ENCODE assay signal across 12 cellular contexts in the genomic region with DNA sequence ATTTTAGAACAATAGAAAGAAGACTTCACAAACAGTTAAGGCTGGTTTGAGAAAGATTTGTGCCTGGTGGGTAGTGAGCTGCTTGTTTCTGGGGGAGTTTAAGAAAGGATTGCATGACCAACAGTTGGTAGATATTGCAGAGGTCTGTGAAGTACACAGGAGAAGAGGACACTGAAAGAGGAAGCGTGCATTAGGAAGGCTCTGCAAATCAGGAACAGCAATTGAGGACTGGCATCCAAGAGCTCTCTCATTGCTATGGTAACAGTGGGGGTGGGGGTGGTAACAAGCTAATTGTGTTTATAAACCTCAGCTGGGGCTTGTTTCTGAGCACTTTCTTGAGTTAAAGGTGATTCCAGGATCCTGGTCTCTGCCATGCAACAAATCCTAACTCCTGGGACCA.
A peak's percentile ranks its signal among the peaks of the same experiment; 100 is the strongest.
DNase-seq lines count a peak whose midpoint lies in the region; ATAC-seq lines count a peak whose summit lies in the region.
"Had no signal": no experiment of that assay in that cellular context is flagged by ENCODE, and none has a peak within 500 bp of the region (broad histone marks: within the 10 kb centered on the region; RNA-seq: fewer than 3 reads in every experiment).

No MANE protein-coding gene starts in this region.

- H3K27ac Mint-ChIP-seq in activated CD4-positive, alpha-beta T cell treated with anti-CD3 and anti-CD28 coated beads, Interleukin-2, amount 10 ng/mL, durations not matched to agents 24 days and 14 days: no peak overlapping the region
- H3K27ac Mint-ChIP-seq: activated CD8-positive, alpha-beta T cell treated with anti-CD3 and anti-CD28 coated beads, Interleukin-2, amount 10 ng/mL, durations not matched to agents 7 days and 5 days had no signal

- H3K4me3 Mint-ChIP-seq in activated CD4-positive, alpha-beta T cell treated with anti-CD3 and anti-CD28 coated beads, Interleukin-2, amount 10 ng/mL, durations not matched to agents 24 days and 14 days: no peak overlapping the region
- H3K4me3 Mint-ChIP-seq: activated CD8-positive, alpha-beta T cell treated with anti-CD3 and anti-CD28 coated beads, Interleukin-2, amount 10 ng/mL, durations not matched to agents 7 days and 5 days had no signal

- peaks cover 34% of the 10 kb centered on the region for H3K4me1 Mint-ChIP-seq in activated CD4-positive, alpha-beta T cell treated with anti-CD3 and anti-CD28 coated beads, Interleukin-2, amount 10 ng/mL, durations not matched to agents 24 days and 14 days

- peaks cover 7% of the 10 kb centered on the region for H3K36me3 Mint-ChIP-seq in activated CD4-positive, alpha-beta T cell treated with anti-CD3 and anti-CD28 coated beads, Interleukin-2, amount 10 ng/mL, durations not matched to agents 24 days and 14 days (ENCODE audit: low read depth)

- peak; percentile 53 for ATAC-seq in HG03342 (IDR thresholded peaks at IDR 0.05; ENCODE audit: unreplicated experiment)
- ATAC-seq in sciatic nerve: peak; percentile 79
- no peak for ATAC-seq in HG02763 (IDR thresholded peaks at IDR 0.05; ENCODE audit: unreplicated experiment)
- ATAC-seq: activated CD8-positive, alpha-beta T cell treated with anti-CD3 and anti-CD28 coated beads, Interleukin-2, amount 10 ng/mL, durations not matched to agents 7 days and 5 days had no signal

- H3K9me3 Mint-ChIP-seq in activated CD4-positive, alpha-beta T cell treated with anti-CD3 and anti-CD28 coated beads, Interleukin-2, amount 10 ng/mL, durations not matched to agents 24 days and 14 days: peaks cover 3% of the 10 kb centered on the region

- DNase-seq in NCI-H1417 (lab: John Stamatoyannopoulos, UW) (peak in 2 of 3 experiments; percentile 20 to 54), NCI-H1417 treated with DMSO at 0.1 percent for 48 hours (lab: John Stamatoyannopoulos, UW) (no peak), SKM-1 treated with dmso at 0.1 percent for 144 hours (lab: John Stamatoyannopoulos, UW; ENCODE audit: unreplicated experiment) (peak; percentile 80), sciatic nerve (ENCODE audit: low spot score) (no peak), DMS79 (lab: John Stamatoyannopoulos, UW) (no peak)
- no peak for DNase-seq in activated CD4-positive, alpha-beta T cell treated with anti-CD3 and anti-CD28 coated beads, Interleukin-2, amount 10 ng/mL, durations not matched to agents 24 days and 14 days
- DNase-seq: activated CD8-positive, alpha-beta T cell treated with anti-CD3 and anti-CD28 coated beads, Interleukin-2, amount 10 ng/mL, durations not matched to agents 7 days and 5 days; activated gamma-delta T cell treated with Interleukin-2 at 50 U/mL for 16 hours; NCI-H1105; NCI-H446 had no signal

- intact Hi-C loops in sciatic nerve (cut with DNase I): loop anchor here (10.0 kb wide), 1 partner anchor 66 kb away; no protein-coding TSS in a partner anchor
- intact Hi-C loops in activated CD4-positive, alpha-beta T cell treated with anti-CD3 and anti-CD28 coated beads, Interleukin-2, amount 10 ng/mL, durations not matched to agents 24 days and 14 days (cut with micrococcal nuclease): loop anchor here (10.0 kb wide), 1 partner anchor 1044 kb away; a partner anchor contains a TSS

- peaks cover 4% of the 10 kb centered on the region for H3K27me3 Mint-ChIP-seq in activated CD4-positive, alpha-beta T cell treated with anti-CD3 and anti-CD28 coated beads, Interleukin-2, amount 10 ng/mL, durations not matched to agents 24 days and 14 days

Comparison
In these comparisons a context has a peak if more than half of its experiments do, and no peak if none do; other contexts are left out.
1. DNase-seq: peak in NCI-H1417 (2 of 3) and SKM-1 treated with dmso at 0.1 percent for 144 hours (single experiment); none in NCI-H1417 treated with DMSO at 0.1 percent for 48 hours (single experiment), sciatic nerve (single experiment), activated CD4-positive, alpha-beta T cell treated with anti-CD3 and anti-CD28 coated beads, Interleukin-2, amount 10 ng/mL, durations not matched to agents 24 days and 14 days (single experiment) and DMS79 (single experiment).